ENCODE assay signal across 36 cellular contexts in genomic region chr9:125946397-125946796, GRCh38.
"Had no signal": no experiment of that assay in that cellular context is flagged by ENCODE, and none has a peak within 500 bp of the region (broad histone marks: within the 10 kb centered on the region; RNA-seq: fewer than 3 reads in every experiment).

No MANE protein-coding gene starts in this region.

- H3K4me3 ChIP-seq: MG63 had no signal

- H3K9me3 ChIP-seq: MG63 had no signal

- H3K36me3 ChIP-seq: MG63 had no signal

- DNase-seq: Karpas-422, Kasumi-1, MG63, MM.1S, MV-4-11, NCI-H1048, NCI-H1092, NCI-H1092 treated with DMSO at 0.1 percent for 48 hours, NCI-H1105, NCI-H1105 treated with DMSO at 0.1 percent for 48 hours, NCI-H1417, NCI-H1417 treated with DMSO at 0.1 percent for 48 hours, NCI-H1436, NCI-H1436 treated with DMSO at 0.1 percent for 48 hours, NCI-H146, NCI-H1694, NCI-H1694 treated with DMSO at 0.1 percent for 48 hours, NCI-H187, NCI-H187 treated with DMSO at 0.1 percent for 48 hours, NCI-H1930, NCI-H2029, NCI-H2029 treated with DMSO at 0.1 percent for 48 hours, NCI-H2081, NCI-H2081 treated with DMSO at 0.1 percent for 48 hours, NCI-H2107, NCI-H2171, NCI-H2171 treated with DMSO at 0.1 percent for 48 hours, NCI-H2227 treated with DMSO at 0.1 percent for 48 hours, NCI-H226, NCI-H345, NCI-H446, NCI-H446 treated with DMSO at 0.1 percent for 48 hours, NCI-H510A, NCI-H510A treated with DMSO at 0.1 percent for 48 hours, NCI-H524, NCI-H524 treated with DMSO at 0.1 percent for 48 hours had no signal

- H3K27me3 ChIP-seq: MG63 had no signal
